In genomic region chr15:59104912-59105732, GRCh38 we compare ENCODE assay signal across 8 cellular contexts. TPM values are rescaled to one million over a fixed set of nuclear protein-coding genes. Genes with fewer than 3 reads are reported as not detected.
A peak's percentile ranks its signal among the peaks of the same experiment; 100 is the strongest.
DNase-seq lines count a peak whose midpoint lies in the region; ATAC-seq, FAIRE-seq and TF ChIP-seq lines count a peak whose summit lies in the region.

Gene CCNB2 (plus strand): TSS chr15:59105146. CDS start chr15:59105269, 123 bp downstream.

- TF ChIP-seq CTCF in OCI-LY3 (IDR thresholded peaks at IDR 0.05; ENCODE audit: low read depth, low read length) (no peak), endothelial cell of umbilical vein (IDR thresholded peaks at IDR 0.05; ENCODE audit: extremely low read depth in 1 of 2, insufficient read depth in 1 of 2, low read depth in 1 of 2, low read length in 2 of 2) (no peak)

- no peaks in the 10 kb centered on the region for H3K9me3 ChIP-seq in OCI-LY3 (ENCODE audit: insufficient read depth, low read length)
- H3K9me3 ChIP-seq in endothelial cell of umbilical vein (replicated peaks; ENCODE audit: control insufficient read depth, insufficient read depth, low read length): no peaks in the 10 kb centered on the region

- H3K9ac ChIP-seq in OCI-LY3 (ENCODE audit: low read length) (peak within 1 kb of the TSS; percentile 80), endothelial cell of umbilical vein (replicated peaks; ENCODE audit: extremely low read depth, insufficient read depth, low read length) (peak within 1 kb of the TSS; percentile 65)

- POLR2A ChIA-PET in endothelial cell of umbilical vein (lab: Charles Lee): no interaction called here

- H3K27ac ChIP-seq in OCI-LY3 (ENCODE audit: low read length): peak within 1 kb of the TSS; percentile 68
- peak within 1 kb of the TSS; percentile 57 for H3K27ac ChIP-seq in endothelial cell of umbilical vein (ENCODE audit: insufficient read depth, low read depth, low read length)

- H2AFZ ChIP-seq in OCI-LY3 (ENCODE audit: low read depth, low read length) (peak within 1 kb of the TSS; percentile 67), endothelial cell of umbilical vein (ENCODE audit: low read depth, low read length) (peak within 1 kb of the TSS; percentile 70)

- CTCF ChIA-PET in endothelial cell of umbilical vein (lab: Charles Lee): interaction anchor here (0.5 to 2.2 kb wide), 2 partner anchors 125 to 840 kb away, joined by 4 to 13 read pairs; no protein-coding TSS in a partner anchor

- FAIRE-seq in endothelial cell of umbilical vein (lab: Jason Lieb, UNC): peak; percentile 92

- H3K36me3 ChIP-seq in OCI-LY3 (replicated peaks; ENCODE audit: low read depth, low read length) (peaks cover 28% of the 10 kb centered on the region), endothelial cell of umbilical vein (ENCODE audit: control insufficient read depth in 2 of 2, extremely low read depth in 1 of 2, insufficient read depth in 2 of 2, low read length in 2 of 2) (peaks cover 4 to 15% of the 10 kb centered on the region in 2 experiments)

- H3K79me2 ChIP-seq in OCI-LY3 (ENCODE audit: low read length) (peaks cover 15% of the 10 kb centered on the region), endothelial cell of umbilical vein (ENCODE audit: control insufficient read depth, insufficient read depth, low read length) (peaks cover 40% of the 10 kb centered on the region)

- H4K20me1 ChIP-seq in OCI-LY3 (ENCODE audit: insufficient read depth, low read length) (no peaks in the 10 kb centered on the region), endothelial cell of umbilical vein (replicated peaks; ENCODE audit: control insufficient read depth, extremely low read depth, insufficient read depth, low read length) (no peaks in the 10 kb centered on the region)

- TSS peak; percentile 17 for BruUV-seq in endothelial cell of umbilical vein (replicated peaks; lab: Mats Ljungman, UMichigan)

- ATAC-seq in GM21528 (IDR thresholded peaks at IDR 0.05; ENCODE audit: low FRiP score, unreplicated experiment): peak; percentile 97

- H3K4me1 ChIP-seq in OCI-LY3 (ENCODE audit: low read length) (peaks cover 11% of the 10 kb centered on the region), endothelial cell of umbilical vein (ENCODE audit: control insufficient read depth, extremely low read depth, insufficient read depth, low read length) (peaks cover 11% of the 10 kb centered on the region)

- H3K4me3 ChIP-seq in OCI-LY3 (ENCODE audit: low read length): peak within 1 kb of the TSS; percentile 85
- H3K4me3 ChIP-seq in endothelial cell of umbilical vein (replicated peaks in 1 of 3; ENCODE audit: insufficient read depth in 1 of 3, low read depth in 1 of 3, low read length in 3 of 3): peak within 1 kb of the TSS; percentile 68 to 95 (median 68)

- dilution Hi-C loops in endothelial cell of umbilical vein (cut with MboI; ENCODE audit: extremely low pct_ligation_motif_present, low sequenced_read_pairs): no loop called here

- DNase-seq in DMS 273 treated with DMSO at 0.1 percent for 48 hours (lab: John Stamatoyannopoulos, UW) (peak; percentile 71), HuH-7.5 (ENCODE audit: low spot score) (peak; percentile 69), endothelial cell of umbilical vein (ENCODE audit: low read depth, low spot score) (peak; percentile 93), middle frontal gyrus (ENCODE audit: extremely low spot score, low spot score) (peak; percentile 86)
- DNase-seq in activated CD8-positive, alpha-beta memory T cell treated with anti-CD3 and anti-CD28 coated beads, Interleukin-2, amount 50 U/mL, for 4 hours: peak; percentile 77
- DNase-seq in stimulated activated CD8-positive, alpha-beta memory T cell treated with anti-CD3 and anti-CD28 coated beads, Interleukin-2, amount 100 ng/mL, for 1 hour (ENCODE audit: low read depth in 2 of 2): peak; percentile 56 to 64

- intact Hi-C loops in endothelial cell of umbilical vein (cut with micrococcal nuclease): loop anchor here (1.0 to 10.0 kb wide), 2 partner anchors 125 to 150 kb away; no protein-coding TSS in a partner anchor

- H3K27me3 ChIP-seq in OCI-LY3 (ENCODE audit: low read depth, low read length) (no peaks in the 10 kb centered on the region), endothelial cell of umbilical vein (ENCODE audit: control insufficient read depth in 2 of 2, insufficient read depth in 2 of 2, low read length in 2 of 2) (no peaks in the 10 kb centered on the region)

- H3K9me1 ChIP-seq in endothelial cell of umbilical vein (replicated peaks; ENCODE audit: control insufficient read depth, extremely low read depth, insufficient read depth, low read length): no peaks in the 10 kb centered on the region

- peak; percentile 83 for TF ChIP-seq POLR2A in endothelial cell of umbilical vein (IDR thresholded peaks at IDR 0.05; ENCODE audit: low read depth, low read length)

- peak within 1 kb of the TSS; percentile 67 for H3K4me2 ChIP-seq in OCI-LY3 (ENCODE audit: low read length)
- H3K4me2 ChIP-seq in endothelial cell of umbilical vein (ENCODE audit: insufficient read depth, low read length): peak within 1 kb of the TSS; percentile 94

TF ChIP-seq in endothelial cell of umbilical vein, 7 proteins besides CTCF, POLR2A, EP300 and RAD21:
- TF ChIP-seq GATA2 (IDR thresholded peaks at IDR 0.05; ENCODE audit: insufficient read depth, insufficient read length, low read depth, low read length): no peak
- no peak for TF ChIP-seq EZH2 (IDR thresholded peaks at IDR 0.05; ENCODE audit: borderline replicate concordance, low read depth, low read length, severe bottlenecking)
- peak; percentile 24 for TF ChIP-seq MAX (IDR thresholded peaks at IDR 0.05; ENCODE audit: insufficient read depth, insufficient read length)
- TF ChIP-seq POLR2AphosphoS5 (IDR thresholded peaks at IDR 0.05; ENCODE audit: insufficient read depth, low read depth, low read length): peak; percentile 83
- no peak for TF ChIP-seq JUN (IDR thresholded peaks at IDR 0.05; ENCODE audit: borderline replicate concordance, insufficient read depth, insufficient read length, low read depth)

RNA-seq across cellular contexts. Expression of gene CCNB2, which starts in this region (rescaled TPM):
- 62.8 and 65.2 TPM in 2 replicates for total RNA-seq in endothelial cell of umbilical vein
- polyA plus RNA-seq in endothelial cell of umbilical vein: 39.0 and 55.9 TPM in 2 replicates
- 85.1 and 95.1 TPM in 2 replicates for polyA plus RNA-seq in endothelial cell of umbilical vein (2011; cell fraction: cytosol; rRNA removed)
- 39.1 and 63.0 TPM in 2 replicates for polyA plus RNA-seq in endothelial cell of umbilical vein (2011; cell fraction: nucleus; rRNA removed)
- polyA plus RNA-seq in endothelial cell of umbilical vein (2012): 27.7 and 63.4 TPM in 2 replicates
- 31.1 and 34.7 TPM in 2 replicates for polyA minus RNA-seq in endothelial cell of umbilical vein
- polyA minus RNA-seq in endothelial cell of umbilical vein (2011; cell fraction: cytosol; rRNA and poly(A)+ RNA removed): 108 TPM
- 30.1 and 34.8 TPM in 2 replicates for polyA minus RNA-seq in endothelial cell of umbilical vein (2011; cell fraction: nucleus; rRNA and poly(A)+ RNA removed)

Comparison
In these comparisons a context has a peak if more than half of its experiments do, and no peak if none do; other contexts are left out.
1. Peak in every context shown above with its lines: DNase-seq, ATAC-seq, H3K4me3 ChIP-seq and H3K27ac ChIP-seq.